In genomic region chr12:49336645-49337584, GRCh38 we compare ENCODE assay signal across 8 cellular contexts. TPM values are rescaled to one million over a fixed set of nuclear protein-coding genes. Genes with fewer than 3 reads are reported as not detected.
A peak's percentile ranks its signal among the peaks of the same experiment; 100 is the strongest.
DNase-seq lines count a peak whose midpoint lies in the region; ATAC-seq and TF ChIP-seq lines count a peak whose summit lies in the region.

C1QL4 (minus strand) TSS chr12:49337188; CDS start chr12:49336477, 711 bp downstream.

- H3K9me3 ChIP-seq in duodenal mucosa (ENCODE audit: control insufficient read depth in 1 of 2, low read length in 2 of 2) (no peaks in the 10 kb centered on the region), lower lobe of right lung (no peaks in the 10 kb centered on the region)

- peak within 1 kb of the TSS; percentile 35 for H3K4me3 ChIP-seq in GM06990 (replicated peaks; ENCODE audit: low read depth, low read length)
- peak within 1 kb of the TSS; percentile 49 to 61 for H3K4me3 ChIP-seq in duodenal mucosa (ENCODE audit: low read depth in 1 of 2, low read length in 2 of 2)
- peak within 1 kb of the TSS; percentile 43 for H3K4me3 ChIP-seq in lower lobe of right lung

- intact Hi-C loops in lower lobe of right lung (cut with DNase I) = no loop called here

- H3K27me3 ChIP-seq in GM06990 (replicated peaks; ENCODE audit: control insufficient read depth, insufficient read depth, low read length) (peaks cover 3% of the 10 kb centered on the region), duodenal mucosa (ENCODE audit: control insufficient read depth in 1 of 2, insufficient read depth in 2 of 2, low read length in 2 of 2) (peaks cover 32 to 36% of the 10 kb centered on the region in 2 donors), lower lobe of right lung (ENCODE audit: low read depth) (peaks cover 82% of the 10 kb centered on the region)

- ATAC-seq in HG03066 (IDR thresholded peaks at IDR 0.05; ENCODE audit: low read depth, unreplicated experiment) (peak; percentile 74), lower lobe of right lung (peak; percentile 93 to 94), HG03457 (IDR thresholded peaks at IDR 0.05; ENCODE audit: unreplicated experiment) (no peak)

- peak within 1 kb of the TSS; percentile 32 to 37 for H3K9ac ChIP-seq in duodenal mucosa (ENCODE audit: low read depth in 1 of 2, low read length in 2 of 2)

- peaks cover 16 to 24% of the 10 kb centered on the region in 2 donors for H3K4me1 ChIP-seq in duodenal mucosa (ENCODE audit: control insufficient read depth in 1 of 2, insufficient read depth in 2 of 2, low read length in 2 of 2)
- peaks cover 24% of the 10 kb centered on the region for H3K4me1 ChIP-seq in lower lobe of right lung

- TF ChIP-seq CTCF in GM06990 (IDR thresholded peaks at IDR 0.05; ENCODE audit: insufficient read depth, low read length, poor library complexity, severe bottlenecking) = peak; percentile 98
- TF ChIP-seq CTCF in lower lobe of right lung (IDR thresholded peaks at IDR 0.05) = peak; percentile 93

- H3K36me3 ChIP-seq in GM06990 (ENCODE audit: control insufficient read depth, insufficient read depth, low read length) = no peaks in the 10 kb centered on the region
- H3K36me3 ChIP-seq in duodenal mucosa (ENCODE audit: control insufficient read depth in 1 of 2, insufficient read depth in 2 of 2, low read length in 2 of 2) = no peaks in the 10 kb centered on the region
- no peaks in the 10 kb centered on the region for H3K36me3 ChIP-seq in lower lobe of right lung

- DNase-seq in GM06990 (ENCODE audit: extremely low read depth, insufficient read length) = peak; percentile 83
- DNase-seq in NCI-H69 (lab: John Stamatoyannopoulos, UW) = peak; percentile 94
- peak; percentile 93 to 94 for DNase-seq in activated CD4-positive, alpha-beta T cell treated with anti-CD3 and anti-CD28 coated beads, Interleukin-2, amount 50 U/mL, for 48 hours
- DNase-seq in lower lobe of right lung = peak; percentile 87
- DNase-seq in stimulated activated CD4-positive, alpha-beta T cell treated with anti-CD3 and anti-CD28 coated beads, TNF-alpha, amount 100 ng/mL, for 24 hours (ENCODE audit: low read depth in 3 of 3) = peak; percentile 66 to 89 (median 73)

- no peak within 1 kb of the TSS for H3K27ac ChIP-seq in duodenal mucosa (ENCODE audit: low read depth, low read length)
- H3K27ac ChIP-seq in lower lobe of right lung = no peak within 1 kb of the TSS

RNA-seq across cellular contexts. Expression of gene C1QL4, which starts in this region (rescaled TPM):
- not detected for total RNA-seq in lower lobe of right lung

Comparison
In these comparisons a context has a peak if more than half of its experiments do, and no peak if none do; other contexts are left out.
1. Peak in DNase-seq, ATAC-seq and H3K4me3 ChIP-seq in lower lobe of right lung; RNA of the gene not detected or under 1 TPM.